Comparison of ENCODE assay signal across 18 cellular contexts in genomic region chr10:34682580-34682979, GRCh38.
DNase-seq lines count a peak whose midpoint lies in the region; ATAC-seq and TF ChIP-seq lines count a peak whose summit lies in the region.
"Had no signal": no experiment of that assay in that cellular context is flagged by ENCODE, and none has a peak within 500 bp of the region (broad histone marks: within the 10 kb centered on the region; RNA-seq: fewer than 3 reads in every experiment).

No MANE protein-coding gene starts in this region.

- H4K20me1 ChIP-seq in IMR-90 (ENCODE audit: insufficient read depth, low read length): peaks cover 8% of the 10 kb centered on the region; the same call in 1 of the 2 replicates

- H3K9ac ChIP-seq in IMR-90 (ENCODE audit: low read depth, low read length) (no peak overlapping the region), mesenchymal stem cell (ENCODE audit: low read length) (no peak overlapping the region)

- H3K27me3 ChIP-seq in IMR-90 (ENCODE audit: control insufficient read depth, insufficient read depth, low read length) (no peaks in the 10 kb centered on the region), mesenchymal stem cell (ENCODE audit: control insufficient read depth in 1 of 2, insufficient read depth in 1 of 2, low read length in 2 of 2) (no peaks in the 10 kb centered on the region), stomach (no peaks in the 10 kb centered on the region)

- no peak overlapping the region for H3K4me2 ChIP-seq in IMR-90 (ENCODE audit: low read depth, low read length)
- no peak overlapping the region for H3K4me2 ChIP-seq in mesenchymal stem cell (ENCODE audit: low read length, poor library complexity, severe bottlenecking)
- H3K4me2 ChIP-seq: A549 had no signal

- intact Hi-C loops in IMR-90 (cut with micrococcal nuclease) (no loop called here), sciatic nerve (cut with DNase I) (no loop called here), Right ventricle myocardium inferior (cut with DNase I) (no loop called here), stomach (cut with DNase I; ENCODE audit: low total_unique reads) (no loop called here)

- peaks cover 8 to 38% of the 10 kb centered on the region in 2 experiments for H3K79me1 ChIP-seq in IMR-90 (ENCODE audit: low read depth in 1 of 2, low read length in 2 of 2)
- H3K79me1 ChIP-seq in mesenchymal stem cell (replicated peaks; ENCODE audit: low read length, poor library complexity, severe bottlenecking): peaks cover 18% of the 10 kb centered on the region

- no peak overlapping the region for H2BK20ac ChIP-seq in IMR-90 (ENCODE audit: low read depth, low read length)

- no peak overlapping the region; the same call in 1 of the 2 replicates for H3K4ac ChIP-seq in IMR-90 (ENCODE audit: low read depth, low read length)
- no peak overlapping the region for H3K4ac ChIP-seq in mesenchymal stem cell (ENCODE audit: low read depth in 1 of 2, low read length in 2 of 2)

- H3K4me3 ChIP-seq in IMR-90 (ENCODE audit: insufficient read depth, low read depth, low read length) (no peak overlapping the region), mesenchymal stem cell (ENCODE audit: insufficient read depth in 1 of 2, low read depth in 1 of 2, low read length in 2 of 2) (no peak overlapping the region), stomach (no peak overlapping the region)
- H3K4me3 ChIP-seq: A549 had no signal

- H2AK5ac ChIP-seq in IMR-90 (ENCODE audit: low read depth, low read length): no peak overlapping the region
- no peak overlapping the region for H2AK5ac ChIP-seq in mesenchymal stem cell (ENCODE audit: low read length, severe bottlenecking)

- TF ChIP-seq EP300 in stomach (IDR thresholded peaks at IDR 0.05): no peak

- H2BK120ac ChIP-seq in IMR-90 (ENCODE audit: low read depth, low read length): no peak overlapping the region
- no peak overlapping the region for H2BK120ac ChIP-seq in mesenchymal stem cell (ENCODE audit: low read depth, low read length)

- no peak overlapping the region for H4K5ac ChIP-seq in IMR-90 (ENCODE audit: low read depth, low read length)

- dilution Hi-C loops in IMR-90 (cut with HindIII; ENCODE audit: low sequenced_read_pairs, unreplicated experiment): no loop called here

- TF ChIP-seq CTCF in IMR-90 (conservative IDR thresholded peaks at IDR 0.05; ENCODE audit: low read depth, low read length) (no peak), stomach (IDR thresholded peaks at IDR 0.05) (no peak)

- WGBS in IMR-90 (ENCODE audit: extremely low coverage in 2 of 2, insufficient read length in 1 of 2), 2 experiments: no CpG with 5 or more reads among the region's 7 CpGs
- WGBS in mesenchymal stem cell: 94% methylated on average over 3 of the region's 7 CpGs
- WGBS in stomach, 5 donors: 87 to 94% (median 92%) methylated on average over 7 of the region's 7 CpGs

- BruUV-seq in IMR-90 (replicated peaks; lab: Mats Ljungman, UMichigan): no TSS peak

- H3K18ac ChIP-seq in IMR-90 (ENCODE audit: low read depth, low read length) (no peak overlapping the region), mesenchymal stem cell (ENCODE audit: low read depth in 1 of 2, low read length in 2 of 2) (no peak overlapping the region)

- H3K23ac ChIP-seq in IMR-90 (ENCODE audit: low read depth, low read length) (no peak overlapping the region), mesenchymal stem cell (ENCODE audit: low read length in 2 of 2) (no peak overlapping the region)

- H2AFZ ChIP-seq in IMR-90 (replicated peaks; ENCODE audit: low read length, poor library complexity) (no peak overlapping the region), mesenchymal stem cell (ENCODE audit: low read depth, low read length) (no peak overlapping the region)

- no peak overlapping the region for H2AK9ac ChIP-seq in IMR-90 (replicated peaks; ENCODE audit: low read depth, low read length, poor library complexity)

- peaks cover 13% of the 10 kb centered on the region for H3K9me1 ChIP-seq in IMR-90 (ENCODE audit: insufficient read depth, low read length)

- ATAC-seq in IMR-90 (ENCODE audit: low read depth) (no peak), sciatic nerve (peak; percentile 61), Right ventricle myocardium inferior (no peak)
- ATAC-seq: A549 had no signal

- CTCF ChIA-PET in IMR-90 (lab: Yijun Ruan, JAX): no interaction called here

- H3K9me3 ChIP-seq in IMR-90 (ENCODE audit: control insufficient read depth, insufficient read depth, low read length) (no peaks in the 10 kb centered on the region), mesenchymal stem cell (ENCODE audit: control insufficient read depth, low read length) (no peaks in the 10 kb centered on the region), stomach (no peaks in the 10 kb centered on the region)
- H3K9me3 ChIP-seq: A549, Caco-2 had no signal

- POLR2A ChIA-PET in IMR-90 (lab: Charles Lee; ENCODE audit: unreplicated experiment): no interaction called here

- no peak overlapping the region for H3K27ac ChIP-seq in IMR-90 (ENCODE audit: insufficient read depth, low read length)
- H3K27ac ChIP-seq in mesenchymal stem cell (ENCODE audit: low read length, poor library complexity, severe bottlenecking): no peak overlapping the region
- H3K27ac ChIP-seq in stomach: no peak overlapping the region
- H3K27ac ChIP-seq: 22Rv1, A549, C4-2B had no signal

- no peak overlapping the region for H2BK5ac ChIP-seq in IMR-90 (ENCODE audit: low read depth, low read length, poor library complexity, severe bottlenecking)
- no peak overlapping the region for H2BK5ac ChIP-seq in mesenchymal stem cell (ENCODE audit: low read depth, low read length, poor library complexity, severe bottlenecking)

- DNase-seq in Caki2 (ENCODE audit: low read depth): peak; percentile 60
- no peak for DNase-seq in IMR-90
- no peak for DNase-seq in mesenchymal stem cell
- no peak for DNase-seq in sciatic nerve (ENCODE audit: low spot score)
- DNase-seq in Right ventricle myocardium inferior (ENCODE audit: missing footprints): no peak
- DNase-seq in stomach: no peak
- DNase-seq in NCI-H2029 treated with DMSO at 0.1 percent for 48 hours (lab: John Stamatoyannopoulos, UW): no peak
- DNase-seq: AML-193; Caco-2; CD4-positive, alpha-beta T cell; DMS153; DMS79; GDM1; HCEC 1CT; HFFc6 had no signal

- no peak overlapping the region for H4K91ac ChIP-seq in IMR-90 (ENCODE audit: insufficient read depth, low read depth, low read length)
- no peak overlapping the region for H4K91ac ChIP-seq in mesenchymal stem cell (ENCODE audit: low read length)

- no peak overlapping the region for H4K8ac ChIP-seq in IMR-90 (ENCODE audit: low read depth in 2 of 2, low read length in 2 of 2)
- peak overlapping the region; percentile 51 for H4K8ac ChIP-seq in mesenchymal stem cell (ENCODE audit: low read length)

- no peak for TF ChIP-seq RAD21 in IMR-90 (IDR thresholded peaks at IDR 0.05; ENCODE audit: low read length)

- H3K36me3 ChIP-seq in IMR-90 (ENCODE audit: control insufficient read depth, insufficient read depth, low read length): no peaks in the 10 kb centered on the region
- peaks cover 0 to 6% of the 10 kb centered on the region in 2 experiments for H3K36me3 ChIP-seq in mesenchymal stem cell (ENCODE audit: control insufficient read depth in 1 of 2, insufficient read depth in 2 of 2, low read depth in 1 of 2, low read length in 2 of 2)
- H3K36me3 ChIP-seq in stomach: no peaks in the 10 kb centered on the region

- in situ Hi-C loops in Caki2 (cut with HindIII; ENCODE audit: low pct_unique_long_range_greater_than_20kb, low sequenced_read_pairs) (no loop called here), IMR-90 (cut with MboI; ENCODE audit: low sequenced_read_pairs) (no loop called here)

- H3K4me1 ChIP-seq in IMR-90 (ENCODE audit: control insufficient read depth, insufficient read depth, low read length): no peaks in the 10 kb centered on the region
- H3K4me1 ChIP-seq in mesenchymal stem cell (ENCODE audit: control insufficient read depth, insufficient read depth, low read depth, low read length): peaks cover 8% of the 10 kb centered on the region
- peaks cover 0 to 20% (median 5%) of the 10 kb centered on the region in 4 donors for H3K4me1 ChIP-seq in stomach
- H3K4me1 ChIP-seq: Caco-2 had no signal

- no peak overlapping the region for H2BK12ac ChIP-seq in mesenchymal stem cell (ENCODE audit: low read length in 2 of 2)

- H3K14ac ChIP-seq in IMR-90 (replicated peaks; ENCODE audit: low read depth, low read length) (no peak overlapping the region), mesenchymal stem cell (ENCODE audit: low read length in 2 of 2) (no peak overlapping the region)

- TF ChIP-seq POLR2A in IMR-90 (IDR thresholded peaks at IDR 0.05; ENCODE audit: low read depth, low read length) (no peak), stomach (IDR thresholded peaks at IDR 0.05) (no peak)

- H3K56ac ChIP-seq in IMR-90 (ENCODE audit: extremely low read depth, insufficient read depth, low read length): no peak overlapping the region

- H2BK15ac ChIP-seq in IMR-90 (ENCODE audit: low read depth, low read length) (no peak overlapping the region), mesenchymal stem cell (ENCODE audit: low read depth, poor library complexity, severe bottlenecking) (no peak overlapping the region)

TF ChIP-seq in IMR-90, 13 proteins besides CTCF, POLR2A, EP300 and RAD21:
- TF ChIP-seq CEBPB (IDR thresholded peaks at IDR 0.05; ENCODE audit: low read depth, low read length) (0 out of 2 replicates have a peak, but pooled peaks have one; percentile 24), RCOR1 (IDR thresholded peaks at IDR 0.05; ENCODE audit: insufficient replicate concordance, low read length) (no peak)
